In genomic region chr4:47926667-47927258, GRCh38 we compare ENCODE assay signal across 8 cellular contexts. TPM values are rescaled to one million over a fixed set of nuclear protein-coding genes. Genes with fewer than 3 reads are reported as not detected.
DNase-seq lines count a peak whose midpoint lies in the region; ATAC-seq and FAIRE-seq lines count a peak whose summit lies in the region.

No MANE protein-coding gene starts in this region.

- no peaks in the 10 kb centered on the region for H3K36me3 Mint-ChIP-seq in T-helper 1 cell treated with Interleukin-12 subunit alpha and Interleukin-12 subunit beta and Interleukin-4 antibody, amounts not matched to agents 30 μg/mL and 1 μg/mL, for 36 hours (ENCODE audit: low read depth)

- H3K9ac ChIP-seq in ES-I3 (ENCODE audit: low read depth, low read length) (peak overlapping the region; percentile 37; the same call in 1 of the 2 replicates), iPS-15b (ENCODE audit: low read depth, low read length) (no peak overlapping the region)

- no peak overlapping the region for H3K27ac ChIP-seq in small intestine (ENCODE audit: low read depth in 1 of 2, low read length in 1 of 2)

- H3K27ac Mint-ChIP-seq in T-helper 1 cell treated with Interleukin-12 subunit alpha and Interleukin-12 subunit beta and Interleukin-4 antibody, amounts not matched to agents 30 μg/mL and 1 μg/mL, for 36 hours, result no peak overlapping the region

- FAIRE-seq in small intestine (lab: Jason Lieb, UNC), result no peak

- H3K27me3 Mint-ChIP-seq in T-helper 1 cell treated with Interleukin-12 subunit alpha and Interleukin-12 subunit beta and Interleukin-4 antibody, amounts not matched to agents 30 μg/mL and 1 μg/mL, for 36 hours (ENCODE audit: low read depth), result peaks cover 23% of the 10 kb centered on the region

- peaks cover 5% of the 10 kb centered on the region for H3K4me1 Mint-ChIP-seq in T-helper 1 cell treated with Interleukin-12 subunit alpha and Interleukin-12 subunit beta and Interleukin-4 antibody, amounts not matched to agents 30 μg/mL and 1 μg/mL, for 36 hours (ENCODE audit: low read depth)

- no peaks in the 10 kb centered on the region for H3K9me3 ChIP-seq in ES-I3 (ENCODE audit: control insufficient read depth, insufficient read depth, low read length)
- H3K9me3 ChIP-seq in iPS-15b (ENCODE audit: control insufficient read depth, insufficient read depth, low read length), result no peaks in the 10 kb centered on the region
- H3K9me3 ChIP-seq in small intestine (ENCODE audit: control insufficient read depth, low read depth), result no peaks in the 10 kb centered on the region

- H3K27me3 ChIP-seq in iPS-15b (ENCODE audit: control insufficient read depth, insufficient read depth, low read length) (no peaks in the 10 kb centered on the region), small intestine (ENCODE audit: control insufficient read depth in 2 of 2, insufficient read depth in 2 of 2, low read length in 2 of 2) (no peaks in the 10 kb centered on the region)

- peak; percentile 93 for ATAC-seq in GM21526 (IDR thresholded peaks at IDR 0.05; ENCODE audit: low FRiP score, unreplicated experiment)

- H3K9me3 Mint-ChIP-seq in T-helper 1 cell treated with Interleukin-12 subunit alpha and Interleukin-12 subunit beta and Interleukin-4 antibody, amounts not matched to agents 30 μg/mL and 1 μg/mL, for 36 hours, result no peaks in the 10 kb centered on the region

- in situ Hi-C loops in KBM-7 (cut with MboI; ENCODE audit: low pct_unique_long_range_greater_than_20kb, low sequenced_read_pairs), result loop anchor here (25.0 kb wide), 1 partner anchor 214 kb away; no protein-coding TSS in a partner anchor

- DNase-seq in HuH-7.5 (ENCODE audit: low spot score), result peak; percentile 12
- DNase-seq in astrocyte of the hippocampus (ENCODE audit: low read depth, low spot score), result peak; percentile 72
- DNase-seq in small intestine, result peak; percentile 80
- no peak for DNase-seq in KBM-7

- no peaks in the 10 kb centered on the region for H3K36me3 ChIP-seq in ES-I3 (ENCODE audit: insufficient read depth, low read length)
- H3K36me3 ChIP-seq in iPS-15b (ENCODE audit: control insufficient read depth, insufficient read depth, low read length), result no peaks in the 10 kb centered on the region
- no peaks in the 10 kb centered on the region for H3K36me3 ChIP-seq in small intestine (ENCODE audit: control insufficient read depth in 2 of 2, insufficient read depth in 2 of 2, low read length in 2 of 2)

- no peaks in the 10 kb centered on the region; the same call in 1 of the 2 replicates for H3K4me1 ChIP-seq in ES-I3 (ENCODE audit: insufficient read depth, low read length)
- H3K4me1 ChIP-seq in iPS-15b (ENCODE audit: control insufficient read depth, insufficient read depth, low read length), result peaks cover 4% of the 10 kb centered on the region
- H3K4me1 ChIP-seq in small intestine (ENCODE audit: control insufficient read depth in 2 of 2, insufficient read depth in 1 of 2, low read depth in 1 of 2, low read length in 1 of 2), result no peaks in the 10 kb centered on the region

- H3K4me3 ChIP-seq in iPS-15b (ENCODE audit: low read depth, low read length), result peak overlapping the region; percentile 57
- no peak overlapping the region for H3K4me3 ChIP-seq in small intestine (ENCODE audit: low read depth in 1 of 2, low read length in 2 of 2)

- WGBS in small intestine, 3 donors, result 6 to 8% (median 7%) methylated on average over 15 of the region's 15 CpGs

- H3K4me3 Mint-ChIP-seq in T-helper 1 cell treated with Interleukin-12 subunit alpha and Interleukin-12 subunit beta and Interleukin-4 antibody, amounts not matched to agents 30 μg/mL and 1 μg/mL, for 36 hours, result peak overlapping the region; percentile 15

RNA-seq across cellular contexts. Expression of gene NFXL1, which starts 12.4 kb away (rescaled TPM):
- polyA plus RNA-seq in small intestine, result 1 to 10 TPM; 4.6 to 6.7 (median 5.9) TPM
